ENCODE assay signal across 8 cellular contexts in the genomic region with DNA sequence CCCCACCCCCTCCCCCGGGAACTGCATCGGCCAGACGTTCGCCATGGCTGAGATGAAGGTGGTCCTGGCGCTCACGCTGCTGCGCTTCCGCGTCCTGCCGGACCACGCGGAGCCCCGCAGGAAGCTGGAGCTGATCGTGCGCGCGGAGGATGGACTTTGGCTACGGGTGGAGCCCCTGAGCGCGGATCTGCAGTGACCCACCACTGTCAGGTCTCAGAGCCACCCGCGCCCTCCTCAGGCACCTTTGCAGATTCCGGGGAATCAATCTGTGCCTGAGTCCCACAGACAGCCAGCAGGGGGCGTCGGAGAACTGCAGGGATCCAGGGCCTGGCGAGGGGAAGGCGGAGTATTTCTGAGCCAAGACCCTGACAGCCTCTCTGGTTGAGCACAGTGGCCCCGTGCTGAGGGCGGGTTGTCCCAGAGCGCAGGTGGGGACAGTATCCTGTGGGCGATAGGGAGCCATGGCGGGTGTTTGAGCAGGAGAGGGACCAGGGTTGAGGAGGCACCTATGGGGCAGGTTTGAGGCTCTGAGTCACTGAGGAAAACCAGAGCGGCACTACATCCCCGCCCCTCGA. TPM values are rescaled to one million over a fixed set of nuclear protein-coding genes. Genes with fewer than 3 reads are reported as not detected.
DNase-seq lines count a peak whose midpoint lies in the region; ATAC-seq and TF ChIP-seq lines count a peak whose summit lies in the region.

No MANE protein-coding gene starts in this region.

- H3K9me3 Mint-ChIP-seq in natural killer cell treated with Interleukin-12 subunit alpha and Interleukin-12 subunit beta and Interleukin-15 and Interleukin-18, amount 100 ng/mL, for 72 hours: no peaks in the 10 kb centered on the region

- no TSS peak for BruUV-seq in PC-3 (replicated peaks; lab: Mats Ljungman, UMichigan)

- peak; percentile 74 for DNase-seq in Ammon's horn (ENCODE audit: low spot score)
- DNase-seq in HCEC 1CT: peak; percentile 17
- DNase-seq in PC-3: peak; percentile 80
- DNase-seq in activated T-cell treated with anti-CD3 and anti-CD28 coated beads for 48 hours (ENCODE audit: low read depth): peak; percentile 76
- DNase-seq in esophagus squamous epithelium (lab: John Stamatoyannopoulos, UW): no peak
- DNase-seq in natural killer cell treated with Interleukin-12 subunit alpha and Interleukin-12 subunit beta and Interleukin-15 and Interleukin-18, amount 100 ng/mL, for 72 hours (ENCODE audit: low spot score): peak; percentile 84
- DNase-seq in stimulated activated naive CD4-positive, alpha-beta T cell (lab: John Stamatoyannopoulos, UW): peak; percentile 43 to 84 (median 76)

- no peaks in the 10 kb centered on the region for H3K9me2 ChIP-seq in PC-3 (replicated peaks; ENCODE audit: low read length)

- H3K27ac Mint-ChIP-seq in natural killer cell treated with Interleukin-12 subunit alpha and Interleukin-12 subunit beta and Interleukin-15 and Interleukin-18, amount 100 ng/mL, for 72 hours: no peak overlapping the region

- H3K27me3 Mint-ChIP-seq in natural killer cell treated with Interleukin-12 subunit alpha and Interleukin-12 subunit beta and Interleukin-15 and Interleukin-18, amount 100 ng/mL, for 72 hours: peaks cover 20% of the 10 kb centered on the region in 2 donors

- CTCF ChIA-PET in PC-3 (lab: Charles Lee): no interaction called here

- peaks cover 32% of the 10 kb centered on the region for H3K27me3 ChIP-seq in PC-3 (ENCODE audit: low read length)
- H3K27me3 ChIP-seq in esophagus squamous epithelium: peaks cover 0 to 66% (median 3%) of the 10 kb centered on the region in 4 donors

- no peaks in the 10 kb centered on the region for H3K4me1 ChIP-seq in PC-3 (ENCODE audit: insufficient read depth, low read length)
- peaks cover 3 to 9% (median 4%) of the 10 kb centered on the region in 3 donors for H3K4me1 ChIP-seq in esophagus squamous epithelium

- no peak for TF ChIP-seq POLR2A in esophagus squamous epithelium (IDR thresholded peaks at IDR 0.05)

- no peak overlapping the region for H3K4me3 Mint-ChIP-seq in natural killer cell treated with Interleukin-12 subunit alpha and Interleukin-12 subunit beta and Interleukin-15 and Interleukin-18, amount 100 ng/mL, for 72 hours

- H3K79me2 ChIP-seq in PC-3 (ENCODE audit: low read length): no peaks in the 10 kb centered on the region

- WGBS in esophagus squamous epithelium, 2 donors: 25 to 34% methylated on average over 5 of the region's 35 CpGs

- no peak overlapping the region for H3K4me2 ChIP-seq in PC-3 (ENCODE audit: low read length)

- H4K20me1 ChIP-seq in PC-3 (ENCODE audit: low read length): no peaks in the 10 kb centered on the region

- H3K4me3 ChIP-seq in PC-3 (ENCODE audit: low read length) (no peak overlapping the region), esophagus squamous epithelium (peak overlapping the region in 1 of 4 donors; percentile 37)

- POLR2A ChIA-PET in PC-3 (lab: Charles Lee; ENCODE audit: unreplicated experiment): no interaction called here

- peak; percentile 93 for TF ChIP-seq CTCF in PC-3 (conservative IDR thresholded peaks at IDR 0.05; ENCODE audit: low read depth, low read length)
- TF ChIP-seq CTCF in esophagus squamous epithelium (IDR thresholded peaks at IDR 0.05): peak in 5 of 6 experiments; percentile 74 to 91 (median 80)

- no peaks in the 10 kb centered on the region for H3K36me3 Mint-ChIP-seq in natural killer cell treated with Interleukin-12 subunit alpha and Interleukin-12 subunit beta and Interleukin-15 and Interleukin-18, amount 100 ng/mL, for 72 hours

- intact Hi-C loops in PC-3 (cut with micrococcal nuclease): loop anchor here (2.0 kb wide), 1 partner anchor 226 kb away; no protein-coding TSS in a partner anchor
- intact Hi-C loops in esophagus squamous epithelium (cut with DNase I): no loop called here

- H3K9me3 ChIP-seq in PC-3 (ENCODE audit: low read length): no peaks in the 10 kb centered on the region
- H3K9me3 ChIP-seq in esophagus squamous epithelium: no peaks in the 10 kb centered on the region

- ATAC-seq in PC-3 (peak; percentile 94), GM21390 (IDR thresholded peaks at IDR 0.05; ENCODE audit: unreplicated experiment) (no peak)
- peak; percentile 80 to 84 for ATAC-seq in natural killer cell treated with Interleukin-12 subunit alpha and Interleukin-12 subunit beta and Interleukin-15 and Interleukin-18, amount 100 ng/mL, for 72 hours

- H3F3A ChIP-seq in PC-3 (ENCODE audit: low read length, unreplicated experiment): no peaks in the 10 kb centered on the region

- H3K36me3 ChIP-seq in PC-3 (ENCODE audit: low read depth, low read length): no peaks in the 10 kb centered on the region
- H3K36me3 ChIP-seq in esophagus squamous epithelium: no peaks in the 10 kb centered on the region

- peaks cover 0 to 6% of the 10 kb centered on the region in 2 donors for H3K4me1 Mint-ChIP-seq in natural killer cell treated with Interleukin-12 subunit alpha and Interleukin-12 subunit beta and Interleukin-15 and Interleukin-18, amount 100 ng/mL, for 72 hours (ENCODE audit: low read depth in 2 of 2)

- no peak overlapping the region for H2AFZ ChIP-seq in PC-3 (ENCODE audit: low read length)

- H3K9ac ChIP-seq in PC-3 (ENCODE audit: low read length): no peak overlapping the region

- H3K27ac ChIP-seq in PC-3 (ENCODE audit: low read length) (no peak overlapping the region), esophagus squamous epithelium (no peak overlapping the region)

RNA-seq across cellular contexts. Expression of a gene that starts 30.4 kb away (rescaled TPM):
- total RNA-seq in PC-3 (2014; rRNA removed) (not detected in 2 replicates), esophagus squamous epithelium (not detected)
- not detected for total RNA-seq in natural killer cell treated with Interleukin-12 subunit alpha and Interleukin-12 subunit beta and Interleukin-15 and Interleukin-18, amount 100 ng/mL, for 72 hours

RNA-seq across cellular contexts. Expression of a gene that starts 56.1 kb away (rescaled TPM):
- total RNA-seq in PC-3 (2014; rRNA removed) (not detected in 2 replicates), esophagus squamous epithelium (10 to 100 TPM; 31.2 to 86.2 (median 43.5) TPM)
- under 1 TPM in 1 of 2 donors, not detected in 1; 0.12 TPM for total RNA-seq in natural killer cell treated with Interleukin-12 subunit alpha and Interleukin-12 subunit beta and Interleukin-15 and Interleukin-18, amount 100 ng/mL, for 72 hours

Comparison
In these comparisons a context has a peak if more than half of its experiments do, and no peak if none do; other contexts are left out.
1. RNA of a gene that starts 56.1 kb away (total RNA-seq): 31.2 to 86.2 TPM in esophagus squamous epithelium; 0.12 TPM in natural killer cell treated with Interleukin-12 subunit alpha and Interleukin-12 subunit beta and Interleukin-15 and Interleukin-18, amount 100 ng/mL, for 72 hours and not detected in PC-3; every median in the first group is over 10 times any median in the second.